Comparison of ENCODE assay signal across 21 cellular contexts in genomic region chr6:170445984-170446383, GRCh38.
DNase-seq lines count a peak whose midpoint lies in the region; ATAC-seq and TF ChIP-seq lines count a peak whose summit lies in the region.
"Had no signal": no experiment of that assay in that cellular context is flagged by ENCODE, and none has a peak within 500 bp of the region (broad histone marks: within the 10 kb centered on the region; RNA-seq: fewer than 3 reads in every experiment).

No MANE protein-coding gene starts in this region.

- H3K27ac ChIP-seq in neural progenitor cell (no peak overlapping the region), spleen (no peak overlapping the region)
- H3K27ac ChIP-seq: BLaER1 treated with 17β-estradiol and CSF1 and Interleukin-3, amounts not matched to agents 10 nM and 100 nM; KMS-11 had no signal

- no peak overlapping the region for H3K4me2 ChIP-seq in neural progenitor cell
- H3K4me2 ChIP-seq: BLaER1 treated with 17β-estradiol and CSF1 and Interleukin-3, amounts not matched to agents 10 nM and 100 nM; KMS-11 had no signal

- no peak for TF ChIP-seq POLR2A in spleen (IDR thresholded peaks at IDR 0.05)

- no peaks in the 10 kb centered on the region for H3K36me3 Mint-ChIP-seq in activated T-cell treated with anti-CD3 and anti-CD28 coated beads, Interleukin-2, amount 50 U/mL, for 24 hours (ENCODE audit: low read depth)
- H3K36me3 Mint-ChIP-seq in glutamatergic neuron (ENCODE audit: unreplicated experiment): peaks cover 8% of the 10 kb centered on the region
- peaks cover 2% of the 10 kb centered on the region for H3K36me3 Mint-ChIP-seq in neural progenitor cell
- H3K36me3 Mint-ChIP-seq: CD4-positive, alpha-beta memory T cell had no signal

- H3K27me3 Mint-ChIP-seq in activated T-cell treated with anti-CD3 and anti-CD28 coated beads, Interleukin-2, amount 50 U/mL, for 24 hours: no peaks in the 10 kb centered on the region
- peaks cover 27% of the 10 kb centered on the region for H3K27me3 Mint-ChIP-seq in glutamatergic neuron (ENCODE audit: unreplicated experiment)
- peaks cover 15% of the 10 kb centered on the region for H3K27me3 Mint-ChIP-seq in neural progenitor cell (ENCODE audit: insufficient read depth, low read depth)

- peaks cover 10% of the 10 kb centered on the region for H3K4me1 ChIP-seq in neural progenitor cell
- H3K4me1 ChIP-seq in spleen: peaks cover 0 to 3% (median 0%) of the 10 kb centered on the region in 6 donors

- no peaks in the 10 kb centered on the region for H3K4me1 Mint-ChIP-seq in activated T-cell treated with anti-CD3 and anti-CD28 coated beads, Interleukin-2, amount 50 U/mL, for 24 hours (ENCODE audit: low read depth)
- H3K4me1 Mint-ChIP-seq in glutamatergic neuron (ENCODE audit: low read depth, unreplicated experiment) (peaks cover 59% of the 10 kb centered on the region), neural progenitor cell (peaks cover 54% of the 10 kb centered on the region)
- H3K4me1 Mint-ChIP-seq: CD4-positive, alpha-beta memory T cell had no signal

- H4K20me1 ChIP-seq in neural progenitor cell (ENCODE audit: low read depth): no peaks in the 10 kb centered on the region

- intact Hi-C loops in spleen (cut with DNase I; ENCODE audit: low total_unique reads): no loop called here

- H3K27ac Mint-ChIP-seq in activated T-cell treated with anti-CD3 and anti-CD28 coated beads, Interleukin-2, amount 50 U/mL, for 24 hours: no peak overlapping the region
- H3K27ac Mint-ChIP-seq in glutamatergic neuron (ENCODE audit: unreplicated experiment) (peak overlapping the region; percentile 85), neural progenitor cell (peak overlapping the region; percentile 86)
- H3K27ac Mint-ChIP-seq: CD4-positive, alpha-beta memory T cell had no signal

- H3K9me3 ChIP-seq in neural progenitor cell (ENCODE audit: low read depth) (no peaks in the 10 kb centered on the region), spleen (no peaks in the 10 kb centered on the region)
- H3K9me3 ChIP-seq: BLaER1 treated with 17β-estradiol and CSF1 and Interleukin-3, amounts not matched to agents 10 nM and 100 nM had no signal

- no peak overlapping the region for H3K4me3 Mint-ChIP-seq in activated T-cell treated with anti-CD3 and anti-CD28 coated beads, Interleukin-2, amount 50 U/mL, for 24 hours
- H3K4me3 Mint-ChIP-seq in glutamatergic neuron (ENCODE audit: unreplicated experiment): peak overlapping the region; percentile 10
- no peak overlapping the region for H3K4me3 Mint-ChIP-seq in neural progenitor cell
- H3K4me3 Mint-ChIP-seq: CD4-positive, alpha-beta memory T cell had no signal

- no peak overlapping the region for H2AFZ ChIP-seq in neural progenitor cell (replicated peaks)

- no peaks in the 10 kb centered on the region for H3K79me2 ChIP-seq in neural progenitor cell (ENCODE audit: low read depth)

- TF ChIP-seq CTCF in glutamatergic neuron (IDR thresholded peaks at IDR 0.05; ENCODE audit: partially characterized antibody, unreplicated experiment) (no peak), neural progenitor cell (IDR thresholded peaks at IDR 0.05) (no peak), spleen (IDR thresholded peaks at IDR 0.05 in 8 of 11, conservative IDR thresholded peaks at IDR 0.05 in 3 of 11) (no peak)

- 89 to 91% (median 89%) methylated on average over 8 of the region's 8 CpGs for WGBS in spleen, 5 donors

- no peak overlapping the region for H3K4me3 ChIP-seq in neural progenitor cell
- no peak overlapping the region for H3K4me3 ChIP-seq in spleen
- H3K4me3 ChIP-seq: BLaER1 treated with 17β-estradiol and CSF1 and Interleukin-3, amounts not matched to agents 10 nM and 100 nM; GM12878 had no signal

- no peaks in the 10 kb centered on the region for H3K36me3 ChIP-seq in neural progenitor cell
- H3K36me3 ChIP-seq in spleen: no peaks in the 10 kb centered on the region
- H3K36me3 ChIP-seq: BLaER1 treated with 17β-estradiol and CSF1 and Interleukin-3, amounts not matched to agents 10 nM and 100 nM had no signal

- no peaks in the 10 kb centered on the region for H3K9me3 Mint-ChIP-seq in activated T-cell treated with anti-CD3 and anti-CD28 coated beads, Interleukin-2, amount 50 U/mL, for 24 hours
- H3K9me3 Mint-ChIP-seq in glutamatergic neuron (ENCODE audit: unreplicated experiment) (peaks cover 32% of the 10 kb centered on the region), neural progenitor cell (peaks cover 13% of the 10 kb centered on the region)
- H3K9me3 Mint-ChIP-seq: CD4-positive, alpha-beta memory T cell had no signal

- no peaks in the 10 kb centered on the region for H3K27me3 ChIP-seq in neural progenitor cell
- H3K27me3 ChIP-seq in spleen (replicated peaks in 1 of 7): peaks cover 0 to 5% (median 0%) of the 10 kb centered on the region in 7 donors
- H3K27me3 ChIP-seq: BLaER1 treated with 17β-estradiol and CSF1 and Interleukin-3, amounts not matched to agents 10 nM and 100 nM had no signal

- H3F3A ChIP-seq in neural progenitor cell (ENCODE audit: low read depth): no peaks in the 10 kb centered on the region

- ATAC-seq in GM21515 (IDR thresholded peaks at IDR 0.05; ENCODE audit: unreplicated experiment) (no peak), HG03135 (IDR thresholded peaks at IDR 0.05; ENCODE audit: unreplicated experiment) (no peak)
- ATAC-seq: GM12878, HCT116 had no signal

- H3K9ac ChIP-seq in neural progenitor cell: no peak overlapping the region
- H3K9ac ChIP-seq: BLaER1 treated with 17β-estradiol and CSF1 and Interleukin-3, amounts not matched to agents 10 nM and 100 nM; KMS-11 had no signal

- peak; percentile 8 for DNase-seq in activated T-cell treated with anti-CD3 and anti-CD28 coated beads, Interleukin-2, amount 50 U/mL, for 24 hours
- no peak for DNase-seq in activated T-cell treated with anti-CD3 and anti-CD28 coated beads, Interleukin-2, amount 50 U/mL, for 1 hour
- DNase-seq in glutamatergic neuron (no peak), neural progenitor cell (ENCODE audit: low spot score) (no peak), spleen (peak; percentile 7)
- DNase-seq: 8988T; CD4-positive, alpha-beta memory T cell; DND-41; GOT3; IMR-90; NCI-H1105; NCI-H1694; NCI-H2081 treated with DMSO at 0.1 percent for 48 hours; NCI-H446; OCI-M1 had no signal

Comparison
In these comparisons a context has a peak if more than half of its experiments do, and no peak if none do; other contexts are left out.
1. DNase-seq: peak in activated T-cell treated with anti-CD3 and anti-CD28 coated beads, Interleukin-2, amount 50 U/mL, for 24 hours (single experiment) and spleen (single experiment); none in activated T-cell treated with anti-CD3 and anti-CD28 coated beads, Interleukin-2, amount 50 U/mL, for 1 hour (single experiment), glutamatergic neuron (single experiment) and neural progenitor cell (single experiment).